8 cellular contexts compared by ENCODE assay signal in genomic region chr10:128178319-128178937, GRCh38. TPM values are rescaled to one million over a fixed set of nuclear protein-coding genes. Genes with fewer than 3 reads are reported as not detected.
DNase-seq lines count a peak whose midpoint lies in the region; ATAC-seq and TF ChIP-seq lines count a peak whose summit lies in the region.

No MANE protein-coding gene starts in this region.

- H3K36me3 ChIP-seq in fibroblast of lung (ENCODE audit: control insufficient read depth, insufficient read depth, low read length): no peaks in the 10 kb centered on the region

- DNase-seq in A172 (ENCODE audit: low spot score) (peak; percentile 8), Kasumi-1 (lab: John Stamatoyannopoulos, UW) (peak; percentile 80 to 89), fibroblast of lung (ENCODE audit: low read depth in 2 of 2) (peak; percentile 4 to 6), hypothalamus (lab: John Stamatoyannopoulos, UW) (no peak), amniotic stem cell (lab: John Stamatoyannopoulos, UW) (no peak)
- DNase-seq in activated CD4-positive, alpha-beta T cell treated with anti-CD3 and anti-CD28 coated beads, Interleukin-2, amount 10 ng/mL, durations not matched to agents 24 days and 14 days: peak; percentile 89
- DNase-seq in stimulated activated CD4-positive, alpha-beta T cell treated with anti-CD3 and anti-CD28 coated beads, Interleukin-4, amount 100 ng/mL, for 4 hours: peak; percentile 14 to 29

- intact Hi-C loops in activated CD4-positive, alpha-beta T cell treated with anti-CD3 and anti-CD28 coated beads, Interleukin-2, amount 10 ng/mL, durations not matched to agents 24 days and 14 days (cut with micrococcal nuclease): no loop called here

- no peak overlapping the region for H3K4me2 ChIP-seq in fibroblast of lung (ENCODE audit: extremely low read depth, insufficient read depth, low read length)

- H3K27me3 ChIP-seq in fibroblast of lung (ENCODE audit: control insufficient read depth, insufficient read depth, low read length): no peaks in the 10 kb centered on the region

- H3K4me3 ChIP-seq in fibroblast of lung (replicated peaks in 1 of 4; ENCODE audit: control extremely low read depth in 1 of 4, insufficient read depth in 1 of 4, low read depth in 3 of 4, low read length in 4 of 4): no peak overlapping the region

- H2AFZ ChIP-seq in fibroblast of lung (ENCODE audit: low read length): no peak overlapping the region

- TF ChIP-seq CTCF in fibroblast of lung (conservative IDR thresholded peaks at IDR 0.05 in 1 of 2, IDR thresholded peaks at IDR 0.05 in 1 of 2; ENCODE audit: low read depth in 1 of 2, low read length in 2 of 2): peak; percentile 9 to 46

- peaks cover 10% of the 10 kb centered on the region for H3K9me3 Mint-ChIP-seq in activated CD4-positive, alpha-beta T cell treated with anti-CD3 and anti-CD28 coated beads, Interleukin-2, amount 10 ng/mL, durations not matched to agents 24 days and 14 days

- H3K9ac ChIP-seq in fibroblast of lung (ENCODE audit: insufficient read depth, low read length): no peak overlapping the region

- H3K9me3 ChIP-seq in fibroblast of lung (ENCODE audit: control insufficient read depth, insufficient read depth, low read depth, low read length): no peaks in the 10 kb centered on the region

- no peak overlapping the region for H3K27ac ChIP-seq in fibroblast of lung (ENCODE audit: insufficient read depth, low read length)

- peaks cover 18% of the 10 kb centered on the region for H3K27me3 Mint-ChIP-seq in activated CD4-positive, alpha-beta T cell treated with anti-CD3 and anti-CD28 coated beads, Interleukin-2, amount 10 ng/mL, durations not matched to agents 24 days and 14 days

- H3K36me3 Mint-ChIP-seq in activated CD4-positive, alpha-beta T cell treated with anti-CD3 and anti-CD28 coated beads, Interleukin-2, amount 10 ng/mL, durations not matched to agents 24 days and 14 days (ENCODE audit: low read depth): peaks cover 10% of the 10 kb centered on the region

- H3K4me1 ChIP-seq in fibroblast of lung (ENCODE audit: control insufficient read depth, extremely low read depth, insufficient read depth, low read length): no peaks in the 10 kb centered on the region

- peak; percentile 79 for ATAC-seq in GM18502 (IDR thresholded peaks at IDR 0.05; ENCODE audit: poor library complexity, unreplicated experiment)

- no peak overlapping the region for H3K4me3 Mint-ChIP-seq in activated CD4-positive, alpha-beta T cell treated with anti-CD3 and anti-CD28 coated beads, Interleukin-2, amount 10 ng/mL, durations not matched to agents 24 days and 14 days

- peaks cover 33% of the 10 kb centered on the region for H3K4me1 Mint-ChIP-seq in activated CD4-positive, alpha-beta T cell treated with anti-CD3 and anti-CD28 coated beads, Interleukin-2, amount 10 ng/mL, durations not matched to agents 24 days and 14 days

- H3K79me2 ChIP-seq in fibroblast of lung (ENCODE audit: control insufficient read depth, insufficient read depth, low read length): no peaks in the 10 kb centered on the region

- no peak overlapping the region for H3K27ac Mint-ChIP-seq in activated CD4-positive, alpha-beta T cell treated with anti-CD3 and anti-CD28 coated beads, Interleukin-2, amount 10 ng/mL, durations not matched to agents 24 days and 14 days

- no peaks in the 10 kb centered on the region for H4K20me1 ChIP-seq in fibroblast of lung (ENCODE audit: control insufficient read depth, extremely low read depth, insufficient read depth, low read length)

RNA-seq across cellular contexts. Expression of gene MKI67, which starts 52.2 kb away (rescaled TPM):
- 22.9 and 29.0 TPM in 2 replicates for total RNA-seq in A172 (2014; rRNA removed; shearing (Covaris generic))
- total RNA-seq in activated CD4-positive, alpha-beta T cell treated with anti-CD3 and anti-CD28 coated beads, Interleukin-2, amount 10 ng/mL, durations not matched to agents 24 days and 14 days: 161 and 164 TPM in 2 replicates
- 0.26 and 4.3 TPM in 2 replicates for total RNA-seq in fibroblast of lung
- 6.4 and 24.8 TPM in 2 replicates for polyA plus RNA-seq in fibroblast of lung
- 8.1 and 24.3 TPM in 2 replicates for polyA plus RNA-seq in fibroblast of lung (2012)
- 5.0 and 18.7 TPM in 2 replicates for polyA minus RNA-seq in fibroblast of lung (ENCODE audit: low replicate concordance)

Comparison
In these comparisons a context has a peak if more than half of its experiments do, and no peak if none do; other contexts are left out.
1. DNase-seq: peak in A172 (single experiment), Kasumi-1 (2 of 2), activated CD4-positive, alpha-beta T cell treated with anti-CD3 and anti-CD28 coated beads, Interleukin-2, amount 10 ng/mL, durations not matched to agents 24 days and 14 days (single experiment), fibroblast of lung (2 of 2) and stimulated activated CD4-positive, alpha-beta T cell treated with anti-CD3 and anti-CD28 coated beads, Interleukin-4, amount 100 ng/mL, for 4 hours (2 of 2); none in hypothalamus (0 of 51) and amniotic stem cell (single experiment).